Comparison of ENCODE assay signal across 8 cellular contexts in genomic region chr2:219572237-219573001, GRCh38. TPM values are rescaled to one million over a fixed set of nuclear protein-coding genes. Genes with fewer than 3 reads are reported as not detected.
DNase-seq lines count a peak whose midpoint lies in the region; ATAC-seq and TF ChIP-seq lines count a peak whose summit lies in the region.

A gene with protein sequence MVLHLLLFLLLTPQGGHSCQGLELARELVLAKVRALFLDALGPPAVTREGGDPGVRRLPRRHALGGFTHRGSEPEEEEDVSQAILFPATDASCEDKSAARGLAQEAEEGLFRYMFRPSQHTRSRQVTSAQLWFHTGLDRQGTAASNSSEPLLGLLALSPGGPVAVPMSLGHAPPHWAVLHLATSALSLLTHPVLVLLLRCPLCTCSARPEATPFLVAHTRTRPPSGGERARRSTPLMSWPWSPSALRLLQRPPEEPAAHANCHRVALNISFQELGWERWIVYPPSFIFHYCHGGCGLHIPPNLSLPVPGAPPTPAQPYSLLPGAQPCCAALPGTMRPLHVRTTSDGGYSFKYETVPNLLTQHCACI (plus strand): TSS chr2:219572310. CDS start chr2:219572375, 65 bp downstream.

- H3K27ac Mint-ChIP-seq in MCF 10A (ENCODE audit: low read depth, unreplicated experiment), result no peak within 1 kb of the TSS

- no peak for DNase-seq in HFF-Myc (ENCODE audit: extremely low read depth, low read depth)
- no peak for DNase-seq in MCF 10A (ENCODE audit: unreplicated experiment)
- DNase-seq in stomach, result no peak
- no peak for DNase-seq in superior temporal gyrus (ENCODE audit: extremely low spot score)
- DNase-seq in cortex of kidney (lab: John Stamatoyannopoulos, UW), result no peak
- DNase-seq in COR-L47 (lab: John Stamatoyannopoulos, UW), result no peak

- H3K27me3 ChIP-seq in liver (ENCODE audit: control insufficient read depth in 4 of 4, insufficient read depth in 4 of 4, low read length in 3 of 4) (no peaks in the 10 kb centered on the region), stomach (peaks cover 0 to 60% (median 21%) of the 10 kb centered on the region in 3 donors)

- POLR2A ChIA-PET in MCF 10A (lab: Yijun Ruan, JAX), result interaction anchor here (1.6 to 2.8 kb wide), 4 partner anchors 25 to 116 kb away, joined by 8 to 49 read pairs (median 13); partner anchors contain the start of genes CHPF, STK11IP and TMEM198

- H3K27me3 Mint-ChIP-seq in MCF 10A (ENCODE audit: insufficient read depth, unreplicated experiment), result no peaks in the 10 kb centered on the region

- H3K27ac ChIP-seq in liver (ENCODE audit: low read depth in 1 of 2, low read length in 2 of 2) (peak within 1 kb of the TSS in 1 of 2 donors; percentile 53), stomach (peak within 1 kb of the TSS; percentile 49 to 90 (median 84))

- no peak for TF ChIP-seq EP300 in stomach (IDR thresholded peaks at IDR 0.05)

- TF ChIP-seq CTCF in HFF-Myc (IDR thresholded peaks at IDR 0.05; ENCODE audit: low read depth, low read length, missing control alignments) (no peak), MCF 10A (IDR thresholded peaks at IDR 0.05; ENCODE audit: unreplicated experiment) (no peak), liver (IDR thresholded peaks at IDR 0.05; ENCODE audit: low read depth, low read length, missing input control) (no peak), stomach (IDR thresholded peaks at IDR 0.05) (no peak)

- H3K36me3 ChIP-seq in liver (ENCODE audit: control insufficient read depth in 4 of 4, insufficient read depth in 3 of 4, low read depth in 1 of 4, low read length in 3 of 4) (peaks cover 0 to 4% (median 0%) of the 10 kb centered on the region in 4 donors), stomach (peaks cover 0 to 9% (median 6%) of the 10 kb centered on the region in 4 donors)

- intact Hi-C loops in MCF 10A (cut with micrococcal nuclease), result no loop called here
- intact Hi-C loops in stomach (cut with DNase I; ENCODE audit: low total_unique reads), result no loop called here

- peak within 1 kb of the TSS in 1 of 2 donors; percentile 48 for H3K9ac ChIP-seq in liver (ENCODE audit: low read depth in 1 of 2, low read length in 2 of 2)

- peaks cover 7% of the 10 kb centered on the region for H3K4me1 Mint-ChIP-seq in MCF 10A (ENCODE audit: insufficient read depth, unreplicated experiment)

- no peak for TF ChIP-seq POLR2A in stomach (IDR thresholded peaks at IDR 0.05)

- no peak for TF ChIP-seq RAD21 in liver (IDR thresholded peaks at IDR 0.05)

- BruUV-seq in MCF 10A (replicated peaks; lab: Mats Ljungman, UMichigan), result no TSS peak

- peaks cover 19% of the 10 kb centered on the region for H3K36me3 Mint-ChIP-seq in MCF 10A (ENCODE audit: insufficient read depth, unreplicated experiment)

- H3K4me1 ChIP-seq in liver (ENCODE audit: control insufficient read depth in 4 of 4, insufficient read depth in 4 of 4, low read length in 3 of 4) (peaks cover 4 to 15% (median 6%) of the 10 kb centered on the region in 4 donors), stomach (peaks cover 8 to 27% (median 22%) of the 10 kb centered on the region in 4 donors)

- H3K9me3 Mint-ChIP-seq in MCF 10A (ENCODE audit: unreplicated experiment), result no peaks in the 10 kb centered on the region

- CTCF ChIA-PET in MCF 10A (lab: Yijun Ruan, JAX), result interaction anchor here (0.6 to 2.3 kb wide), 4 partner anchors 12 to 1307 kb away, joined by 3 to 23 read pairs (median 4); no protein-coding TSS in a partner anchor

- H3K4me3 ChIP-seq in HFF-Myc (replicated peaks; ENCODE audit: low read depth, low read length) (peak within 1 kb of the TSS; percentile 51), liver (ENCODE audit: low read depth in 1 of 3, low read length in 3 of 3) (peak within 1 kb of the TSS; percentile 12 to 81 (median 54)), stomach (peak within 1 kb of the TSS; percentile 71 to 88 (median 78))

- H3K4me3 Mint-ChIP-seq in MCF 10A (ENCODE audit: unreplicated experiment), result peak within 1 kb of the TSS; percentile 49

- ATAC-seq in GM21529 (IDR thresholded peaks at IDR 0.05; ENCODE audit: unreplicated experiment), result no peak

- WGBS in liver, result 87% methylated on average over 13 of the region's 13 CpGs
- WGBS in stomach, 5 donors, result 72 to 83% (median 80%) methylated on average over 12 to 13 of the region's 13 CpGs

- H3K9me3 ChIP-seq in liver (ENCODE audit: control insufficient read depth in 4 of 4, low read length in 3 of 4) (no peaks in the 10 kb centered on the region), stomach (no peaks in the 10 kb centered on the region)

TF ChIP-seq in liver, 16 proteins besides CTCF, POLR2A, EP300 and RAD21:
- TF ChIP-seq TAF1 (conservative IDR thresholded peaks at IDR 0.05) (no peak), YY1 (IDR thresholded peaks at IDR 0.05) (no peak), EGR1 (IDR thresholded peaks at IDR 0.05; ENCODE audit: low read depth in 2 of 2) (no peak), HNF4G (IDR thresholded peaks at IDR 0.05) (no peak), NR2F2 (IDR thresholded peaks at IDR 0.05) (no peak), MAX (IDR thresholded peaks at IDR 0.05) (no peak), HNF4A (conservative IDR thresholded peaks at IDR 0.05) (no peak), ATF3 (IDR thresholded peaks at IDR 0.05) (no peak), RXRA (IDR thresholded peaks at IDR 0.05) (no peak), FOXA2 (IDR thresholded peaks at IDR 0.05) (no peak), ZBTB33 (IDR thresholded peaks at IDR 0.05) (no peak), FOXA1 (IDR thresholded peaks at IDR 0.05) (no peak)

RNA-seq across cellular contexts. Expression of the gene that starts here (rescaled TPM):
- 1.2 and 2.2 TPM in 2 replicates for total RNA-seq in MCF 10A (2022)
- under 1 TPM; 0.08 to 0.14 TPM for total RNA-seq in liver
- polyA plus RNA-seq in liver, result under 1 TPM; 0.03 to 0.15 TPM
- total RNA-seq in stomach, result 1 to 10 TPM in 1 of 5 donors, not detected in 4; 1.8 TPM
- under 1 TPM in 1 of 3 donors, not detected in 2; 0.63 TPM for polyA plus RNA-seq in stomach
